29 cellular contexts compared by ENCODE assay signal in the genomic region with DNA sequence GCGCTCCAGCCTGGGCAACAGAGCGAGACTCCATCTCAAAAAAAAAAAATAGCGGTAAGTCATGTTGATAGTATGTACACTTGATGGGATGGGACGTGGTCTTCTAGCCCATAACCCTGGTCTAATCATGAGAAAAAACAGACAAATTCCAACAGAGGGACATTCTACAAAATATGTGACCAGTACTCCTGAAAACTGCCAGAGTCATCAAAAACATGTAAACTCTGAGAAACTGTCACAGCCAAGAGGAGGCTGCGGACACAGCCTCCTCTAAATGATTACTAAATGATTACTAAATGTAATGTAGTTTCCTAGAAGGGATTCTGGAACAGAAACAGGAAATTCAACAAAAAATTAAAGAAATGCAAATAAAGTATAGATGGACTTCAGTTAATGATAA.
"Had no signal": no experiment of that assay in that cellular context is flagged by ENCODE, and none has a peak within 500 bp of the region (broad histone marks: within the 10 kb centered on the region; RNA-seq: fewer than 3 reads in every experiment).

No MANE protein-coding gene starts in this region.

- H3K27me3 Mint-ChIP-seq: stimulated activated memory B cell treated with anti-CD40 and anti-IgM and Interleukin-4, amounts not matched to agents 10 μg/mL and 1 μg/mL and 100 μg/mL, for 72 hours; stimulated activated naive B cell treated with anti-CD40 and anti-IgM and Interleukin-4, amounts not matched to agents 10 μg/mL and 1 μg/mL and 100 μg/mL, for 72 hours; stimulated activated naive CD8-positive, alpha-beta T cell treated with anti-CD3 and anti-CD28 coated beads, Interleukin-15, amount 100 ng/mL, for 72 hours; type B pancreatic cell had no signal

- H3K36me3 ChIP-seq: stomach, suprapubic skin, thoracic aorta, thyroid gland, tibial artery, transverse colon, upper lobe of right lung, uterus, vagina had no signal

- H3K4me1 ChIP-seq: stomach, suprapubic skin, thyroid gland, tibial nerve, upper lobe of left lung, upper lobe of right lung, uterus, vagina had no signal

- H3K4me3 ChIP-seq: stomach, suprapubic skin, testis, thoracic aorta, thyroid gland, tibial artery, tibial nerve, transverse colon, upper lobe of left lung, upper lobe of right lung, uterus, vagina had no signal

- FAIRE-seq: urothelium cell line had no signal

- H3K36me3 Mint-ChIP-seq: stimulated activated effector memory CD8-positive, alpha-beta T cell treated with anti-CD3 and anti-CD28 coated beads, Interleukin-12 subunit alpha, Interleukin-12 subunit beta, amount 100 ng/mL, for 72 hours; stimulated activated memory B cell treated with anti-CD40 and anti-IgM and Interleukin-4, amounts not matched to agents 10 μg/mL and 1 μg/mL and 100 μg/mL, for 72 hours; stimulated activated naive B cell treated with anti-CD40 and anti-IgM and Interleukin-4, amounts not matched to agents 10 μg/mL and 1 μg/mL and 100 μg/mL, for 72 hours; type B pancreatic cell had no signal

- DNase-seq: stimulated activated CD4-positive, alpha-beta T cell treated with anti-CD3 and anti-CD28 coated beads, Interleukin-2, amount 100 ng/mL, for 48 hours; stimulated activated CD4-positive, alpha-beta T cell treated with anti-CD3 and anti-CD28 coated beads, Interleukin-4, amount 100 ng/mL, for 1 hour; stimulated activated CD4-positive, alpha-beta T cell treated with anti-CD3 and anti-CD28 coated beads, Interleukin-4, amount 100 ng/mL, for 24 hours; stimulated activated CD4-positive, alpha-beta T cell treated with anti-CD3 and anti-CD28 coated beads, Interleukin-4, amount 100 ng/mL, for 4 hours; stimulated activated CD8-positive, alpha-beta memory T cell treated with anti-CD3 and anti-CD28 coated beads, Interleukin-4, amount 100 ng/mL, for 48 hours; stimulated activated naive B cell treated with anti-CD40 and anti-IgM and Interleukin-4, amounts not matched to agents 10 μg/mL and 1 μg/mL and 100 μg/mL, for 72 hours; stimulated activated naive CD4-positive, alpha-beta T cell; stimulated activated naive CD4-positive, alpha-beta T cell treated with Interleukin-2 at 50 U/mL for 16 hours; stimulated activated naive CD8-positive, alpha-beta T cell treated with anti-CD3 and anti-CD28 coated beads, Interleukin-15, amount 100 ng/mL, for 72 hours; stimulated activated naive CD8-positive, alpha-beta T cell treated with anti-CD3 and anti-CD28 coated beads, Interleukin-15, Interleukin-2, amounts not matched to agents 100 U/mL and 50 U/mL, for 24 hours; stomach; substantia nigra; testis; thyroid gland; tibial artery; transverse colon; trophoblast cell; upper lobe of left lung; upper lobe of right lung; uterus had no signal

- H3K4me1 Mint-ChIP-seq: stimulated activated effector memory CD8-positive, alpha-beta T cell treated with anti-CD3 and anti-CD28 coated beads, Interleukin-12 subunit alpha, Interleukin-12 subunit beta, amount 100 ng/mL, for 72 hours; stimulated activated memory B cell treated with anti-CD40 and anti-IgM and Interleukin-4, amounts not matched to agents 10 μg/mL and 1 μg/mL and 100 μg/mL, for 72 hours; stimulated activated naive CD8-positive, alpha-beta T cell treated with anti-CD3 and anti-CD28 coated beads, Interleukin-15, amount 100 ng/mL, for 72 hours had no signal

- H3K27me3 ChIP-seq: stomach, suprapubic skin, testis, thyroid gland, tibial artery, tibial nerve, transverse colon, upper lobe of left lung, upper lobe of right lung, uterus, vagina had no signal

- H3K27ac Mint-ChIP-seq: stimulated activated effector memory CD8-positive, alpha-beta T cell treated with anti-CD3 and anti-CD28 coated beads, Interleukin-12 subunit alpha, Interleukin-12 subunit beta, amount 100 ng/mL, for 72 hours; stimulated activated memory B cell treated with anti-CD40 and anti-IgM and Interleukin-4, amounts not matched to agents 10 μg/mL and 1 μg/mL and 100 μg/mL, for 72 hours; stimulated activated naive B cell treated with anti-CD40 and anti-IgM and Interleukin-4, amounts not matched to agents 10 μg/mL and 1 μg/mL and 100 μg/mL, for 72 hours; stimulated activated naive CD8-positive, alpha-beta T cell treated with anti-CD3 and anti-CD28 coated beads, Interleukin-15, amount 100 ng/mL, for 72 hours; stimulated activated naive CD8-positive, alpha-beta T cell treated with anti-CD3 and anti-CD28 coated beads, Interleukin-15, Interleukin-2, amounts not matched to agents 100 ng/mL and 50 ng/mL, for 24 hours; type B pancreatic cell had no signal

- H3K27ac ChIP-seq: stomach, suprapubic skin, testis, thoracic aorta, thyroid gland, tibial artery, tibial nerve, transverse colon, upper lobe of left lung, upper lobe of right lung, uterus, vagina had no signal

- H3K9me3 Mint-ChIP-seq: stimulated activated effector memory CD8-positive, alpha-beta T cell treated with anti-CD3 and anti-CD28 coated beads, Interleukin-12 subunit alpha, Interleukin-12 subunit beta, amount 100 ng/mL, for 72 hours; stimulated activated memory B cell treated with anti-CD40 and anti-IgM and Interleukin-4, amounts not matched to agents 10 μg/mL and 1 μg/mL and 100 μg/mL, for 72 hours; stimulated activated naive B cell treated with anti-CD40 and anti-IgM and Interleukin-4, amounts not matched to agents 10 μg/mL and 1 μg/mL and 100 μg/mL, for 72 hours; stimulated activated naive CD8-positive, alpha-beta T cell treated with anti-CD3 and anti-CD28 coated beads, Interleukin-15, Interleukin-2, amounts not matched to agents 100 ng/mL and 50 ng/mL, for 24 hours; type B pancreatic cell had no signal

- H3K4me3 Mint-ChIP-seq: stimulated activated effector memory CD8-positive, alpha-beta T cell treated with anti-CD3 and anti-CD28 coated beads, Interleukin-12 subunit alpha, Interleukin-12 subunit beta, amount 100 ng/mL, for 72 hours; stimulated activated memory B cell treated with anti-CD40 and anti-IgM and Interleukin-4, amounts not matched to agents 10 μg/mL and 1 μg/mL and 100 μg/mL, for 72 hours; stimulated activated naive B cell treated with anti-CD40 and anti-IgM and Interleukin-4, amounts not matched to agents 10 μg/mL and 1 μg/mL and 100 μg/mL, for 72 hours; stimulated activated naive CD8-positive, alpha-beta T cell treated with anti-CD3 and anti-CD28 coated beads, Interleukin-15, amount 100 ng/mL, for 72 hours; stimulated activated naive CD8-positive, alpha-beta T cell treated with anti-CD3 and anti-CD28 coated beads, Interleukin-15, Interleukin-2, amounts not matched to agents 100 ng/mL and 50 ng/mL, for 24 hours; type B pancreatic cell had no signal

- H3K9me3 ChIP-seq: stomach, suprapubic skin, testis, thoracic aorta, thyroid gland, tibial artery, tibial nerve, transverse colon, upper lobe of left lung, upper lobe of right lung, uterus, vagina had no signal

- ATAC-seq: stimulated activated effector memory CD8-positive, alpha-beta T cell treated with anti-CD3 and anti-CD28 coated beads, Interleukin-12 subunit alpha, Interleukin-12 subunit beta, amount 100 ng/mL, for 72 hours; stimulated activated memory B cell treated with anti-CD40 and anti-IgM and Interleukin-4, amounts not matched to agents 10 μg/mL and 1 μg/mL and 100 μg/mL, for 72 hours; stimulated activated naive B cell treated with anti-CD40 and anti-IgM and Interleukin-4, amounts not matched to agents 10 μg/mL and 1 μg/mL and 100 μg/mL, for 72 hours; stimulated activated naive CD8-positive, alpha-beta T cell treated with anti-CD3 and anti-CD28 coated beads, Interleukin-15, amount 100 ng/mL, for 72 hours; stimulated activated naive CD8-positive, alpha-beta T cell treated with anti-CD3 and anti-CD28 coated beads, Interleukin-15, Interleukin-2, amounts not matched to agents 100 U/mL and 50 U/mL, for 24 hours; upper lobe of right lung had no signal
